Comparison of ENCODE assay signal across 13 cellular contexts in genomic region chr20:23397961-23398360, GRCh38. TPM values are rescaled to one million over a fixed set of nuclear protein-coding genes. Genes with fewer than 3 reads are reported as not detected.
DNase-seq lines count a peak whose midpoint lies in the region; ATAC-seq and TF ChIP-seq lines count a peak whose summit lies in the region.
"Had no signal": no experiment of that assay in that cellular context is flagged by ENCODE, and none has a peak within 500 bp of the region (broad histone marks: within the 10 kb centered on the region; RNA-seq: fewer than 3 reads in every experiment).

No MANE protein-coding gene starts in this region.

- ATAC-seq in activated T-cell treated with anti-CD3 and anti-CD28 coated beads, Interleukin-2, amount 50 U/mL, for 72 hours (replicated peaks in 1 of 2) = no peak
- no peak for ATAC-seq in WTC11
- ATAC-seq in stimulated activated naive B cell treated with anti-CD40 and anti-IgM and Interleukin-4, amounts not matched to agents 10 μg/mL and 1 μg/mL and 100 μg/mL, for 72 hours (replicated peaks) = no peak

- TF ChIP-seq CTCF in WTC11 (IDR thresholded peaks at IDR 0.05) (no peak), fibroblast of villous mesenchyme (IDR thresholded peaks at IDR 0.05; ENCODE audit: insufficient read depth, low read depth, low read length) (no peak)

- H3K27ac Mint-ChIP-seq in activated T-cell treated with anti-CD3 and anti-CD28 coated beads, Interleukin-2, amount 50 U/mL, for 72 hours = peak overlapping the region; percentile 31
- H3K27ac Mint-ChIP-seq in WTC11 = peak overlapping the region; percentile 9
- H3K27ac Mint-ChIP-seq in stimulated activated naive B cell treated with anti-CD40 and anti-IgM and Interleukin-4, amounts not matched to agents 10 μg/mL and 1 μg/mL and 100 μg/mL, for 72 hours = peak overlapping the region; percentile 0

- H3K36me3 Mint-ChIP-seq in activated T-cell treated with anti-CD3 and anti-CD28 coated beads, Interleukin-2, amount 50 U/mL, for 72 hours (ENCODE audit: insufficient read depth in 2 of 2) = peaks cover 7 to 11% of the 10 kb centered on the region in 2 donors
- H3K36me3 Mint-ChIP-seq in WTC11 = peaks cover 36% of the 10 kb centered on the region
- H3K36me3 Mint-ChIP-seq in stimulated activated naive B cell treated with anti-CD40 and anti-IgM and Interleukin-4, amounts not matched to agents 10 μg/mL and 1 μg/mL and 100 μg/mL, for 72 hours = peaks cover 24 to 33% of the 10 kb centered on the region in 2 donors

- peak overlapping the region; percentile 69 to 73 for H3K4me3 Mint-ChIP-seq in activated T-cell treated with anti-CD3 and anti-CD28 coated beads, Interleukin-2, amount 50 U/mL, for 72 hours
- H3K4me3 Mint-ChIP-seq in WTC11 = no peak overlapping the region
- no peak overlapping the region for H3K4me3 Mint-ChIP-seq in stimulated activated naive B cell treated with anti-CD40 and anti-IgM and Interleukin-4, amounts not matched to agents 10 μg/mL and 1 μg/mL and 100 μg/mL, for 72 hours

- POLR2A ChIA-PET in WTC11 (lab: Charles Lee) = interaction anchor here (1.0 kb wide), 1 partner anchor 23 kb away, joined by 3 read pairs; the partner anchor contains the start of gene NAPB

- CTCF ChIA-PET in WTC11 (lab: Charles Lee) = no interaction called here

- peaks cover 34% of the 10 kb centered on the region for H3K4me1 Mint-ChIP-seq in activated T-cell treated with anti-CD3 and anti-CD28 coated beads, Interleukin-2, amount 50 U/mL, for 72 hours (ENCODE audit: low read depth)
- H3K4me1 Mint-ChIP-seq in WTC11 = peaks cover 25% of the 10 kb centered on the region
- H3K4me1 Mint-ChIP-seq in stimulated activated naive B cell treated with anti-CD40 and anti-IgM and Interleukin-4, amounts not matched to agents 10 μg/mL and 1 μg/mL and 100 μg/mL, for 72 hours = peaks cover 12 to 21% of the 10 kb centered on the region in 2 donors

- no peak overlapping the region for H3K4me3 ChIP-seq in fibroblast of villous mesenchyme (ENCODE audit: low read depth, low read length)
- H3K4me3 ChIP-seq: lower lobe of right lung, skin epidermis had no signal

- DNase-seq in activated T-cell treated with anti-CD3 and anti-CD28 coated beads, Interleukin-2, amount 50 U/mL, for 72 hours = no peak
- DNase-seq in activated T-cell treated with anti-CD3 and anti-CD28 coated beads, Interleukin-2, amount 50 U/mL, for 1 hour = no peak
- DNase-seq in WTC11 (ENCODE audit: low spot score) = no peak
- DNase-seq in fibroblast of villous mesenchyme (ENCODE audit: low read depth) = peak; percentile 24
- DNase-seq in stimulated activated naive B cell treated with anti-CD40 and anti-IgM and Interleukin-4, amounts not matched to agents 10 μg/mL and 1 μg/mL and 100 μg/mL, for 72 hours = no peak
- DNase-seq in inferior parietal cortex (ENCODE audit: extremely low spot score) = no peak
- DNase-seq in activated gamma-delta T cell treated with Interleukin-2 at 50 U/mL for 16 hours = no peak
- no peak for DNase-seq in activated naive CD4-positive, alpha-beta T cell treated with anti-CD3 and anti-CD28 coated beads, Interleukin-2, amount 50 U/mL, for 16 hours
- DNase-seq: activated CD8-positive, alpha-beta memory T cell treated with anti-CD3 and anti-CD28 coated beads for 24 hours; BE2C; lower lobe of right lung; RPMI8226 had no signal

- H3K27me3 Mint-ChIP-seq in activated T-cell treated with anti-CD3 and anti-CD28 coated beads, Interleukin-2, amount 50 U/mL, for 72 hours (ENCODE audit: low read depth) = no peaks in the 10 kb centered on the region
- no peaks in the 10 kb centered on the region for H3K27me3 Mint-ChIP-seq in WTC11 (ENCODE audit: low read depth)
- H3K27me3 Mint-ChIP-seq in stimulated activated naive B cell treated with anti-CD40 and anti-IgM and Interleukin-4, amounts not matched to agents 10 μg/mL and 1 μg/mL and 100 μg/mL, for 72 hours = no peaks in the 10 kb centered on the region

- H3K9me3 Mint-ChIP-seq in activated T-cell treated with anti-CD3 and anti-CD28 coated beads, Interleukin-2, amount 50 U/mL, for 72 hours = no peaks in the 10 kb centered on the region
- no peaks in the 10 kb centered on the region for H3K9me3 Mint-ChIP-seq in WTC11
- no peaks in the 10 kb centered on the region for H3K9me3 Mint-ChIP-seq in stimulated activated naive B cell treated with anti-CD40 and anti-IgM and Interleukin-4, amounts not matched to agents 10 μg/mL and 1 μg/mL and 100 μg/mL, for 72 hours

TF ChIP-seq in WTC11, 78 proteins besides CTCF, POLR2A, EP300 and RAD21 (continues in another document):
- TF ChIP-seq HMGXB4 (CRISPR knock-in tag; IDR thresholded peaks at IDR 0.05) (no peak), CDX4 (CRISPR knock-in tag; IDR thresholded peaks at IDR 0.05; ENCODE audit: borderline replicate concordance) (no peak), ZNF219 (CRISPR knock-in tag; IDR thresholded peaks at IDR 0.05; ENCODE audit: borderline replicate concordance) (no peak), ZNF263 (CRISPR knock-in tag; IDR thresholded peaks at IDR 0.05; ENCODE audit: low read depth) (no peak), IRF1 (CRISPR knock-in tag; IDR thresholded peaks at IDR 0.05) (no peak), E2F5 (CRISPR knock-in tag; IDR thresholded peaks at IDR 0.05) (no peak), ZBTB43 (CRISPR knock-in tag; IDR thresholded peaks at IDR 0.05) (no peak), TP53 (CRISPR knock-in tag; IDR thresholded peaks at IDR 0.05) (no peak)

RNA-seq across cellular contexts. Expression of gene NAPB, which starts 23.3 kb away (rescaled TPM):
- total RNA-seq in activated T-cell treated with anti-CD3 and anti-CD28 coated beads, Interleukin-2, amount 50 U/mL, for 72 hours = 10 to 100 TPM in 1 of 2 donors, 1 to 10 TPM in 1; 9.0 to 14.2 TPM
- total RNA-seq in WTC11 (2021) (12.9 to 15.1 TPM (median 13.3 TPM) in 3 replicates), fibroblast of villous mesenchyme (9.5 and 9.7 TPM in 2 replicates)

RNA-seq across cellular contexts. Expression of gene GZF1, which starts 36.0 kb away (rescaled TPM):
- 1 to 10 TPM; 5.9 to 9.5 TPM for total RNA-seq in activated T-cell treated with anti-CD3 and anti-CD28 coated beads, Interleukin-2, amount 50 U/mL, for 72 hours
- total RNA-seq in WTC11 (2021) = 9.5 to 11.2 TPM (median 10.1 TPM) in 3 replicates
- 17.7 and 19.4 TPM in 2 replicates for total RNA-seq in fibroblast of villous mesenchyme

RNA-seq across cellular contexts. Expression of gene CSTL1, which starts 41.5 kb away (rescaled TPM):
- total RNA-seq in activated T-cell treated with anti-CD3 and anti-CD28 coated beads, Interleukin-2, amount 50 U/mL, for 72 hours = not detected
- total RNA-seq in WTC11 (2021) = not detected in 3 replicates
- not detected in 2 replicates for total RNA-seq in fibroblast of villous mesenchyme
- total RNA-seq: lower lobe of right lung had no signal

RNA-seq across cellular contexts. Expression of gene NXT1, which starts 47.4 kb away (rescaled TPM):
- total RNA-seq in activated T-cell treated with anti-CD3 and anti-CD28 coated beads, Interleukin-2, amount 50 U/mL, for 72 hours = 10 to 100 TPM; 39.6 to 45.7 TPM
- total RNA-seq in WTC11 (2021) (18.5 to 19.5 TPM (median 18.8 TPM) in 3 replicates), fibroblast of villous mesenchyme (22.9 and 25.4 TPM in 2 replicates)

RNA-seq across cellular contexts. Expression of gene CST11, which starts 54.7 kb away (rescaled TPM):
- not detected for total RNA-seq in activated T-cell treated with anti-CD3 and anti-CD28 coated beads, Interleukin-2, amount 50 U/mL, for 72 hours
- not detected in 3 replicates for total RNA-seq in WTC11 (2021)
- total RNA-seq in fibroblast of villous mesenchyme = not detected in 2 replicates
- total RNA-seq: lower lobe of right lung had no signal

Comparison
In these comparisons a context has a peak if more than half of its experiments do, and no peak if none do; other contexts are left out.
1. H3K4me3 Mint-ChIP-seq: peak in activated T-cell treated with anti-CD3 and anti-CD28 coated beads, Interleukin-2, amount 50 U/mL, for 72 hours (2 of 2); none in WTC11 (single experiment) and stimulated activated naive B cell treated with anti-CD40 and anti-IgM and Interleukin-4, amounts not matched to agents 10 μg/mL and 1 μg/mL and 100 μg/mL, for 72 hours (0 of 2).
2. Peak in every context shown above with its lines, with median percentiles within 50 percentile points of each other: H3K27ac Mint-ChIP-seq.